Comparison of ENCODE assay signal across 2 cellular contexts in genomic region chr11:2912038-2912410, GRCh38.
TF ChIP-seq lines count a peak whose summit lies in the region.

No MANE protein-coding gene starts in this region.

TF ChIP-seq in IMR-90, 13 proteins besides CTCF, POLR2A, EP300 and RAD21:
- no peak for TF ChIP-seq ELK1 (IDR thresholded peaks at IDR 0.05; ENCODE audit: borderline replicate concordance, low read depth, low read length)
- no peak for TF ChIP-seq BHLHE40 (IDR thresholded peaks at IDR 0.05; ENCODE audit: low read depth, low read length)
- no peak for TF ChIP-seq RCOR1 (IDR thresholded peaks at IDR 0.05; ENCODE audit: insufficient replicate concordance, low read length)
- TF ChIP-seq CHD1 (IDR thresholded peaks at IDR 0.05; ENCODE audit: low read depth, low read length) = no peak
- no peak for TF ChIP-seq RFX5 (IDR thresholded peaks at IDR 0.05; ENCODE audit: low read depth, low read length)
- no peak for TF ChIP-seq SMC3 (IDR thresholded peaks at IDR 0.05; ENCODE audit: low read depth, low read length)
- no peak for TF ChIP-seq CEBPB (IDR thresholded peaks at IDR 0.05; ENCODE audit: low read depth, low read length)
- no peak for TF ChIP-seq NFE2L2 (IDR thresholded peaks at IDR 0.05; ENCODE audit: low read depth, low read length)
- TF ChIP-seq MAZ (IDR thresholded peaks at IDR 0.05; ENCODE audit: borderline replicate concordance, low read depth, low read length) = no peak
TF ChIP-seq in IMR-90: peak in this region for 0.

TF ChIP-seq in K562, 482 proteins besides CTCF, POLR2A, EP300 and RAD21:
- TF ChIP-seq TFAP4 (CRISPR knock-in tag; IDR thresholded peaks at IDR 0.05; ENCODE audit: borderline replicate concordance) = 0 out of 2 replicates have a peak, but pooled peaks have one; percentile 10
- no peak for TF ChIP-seq NFE2 (IDR thresholded peaks at IDR 0.05; ENCODE audit: low read depth)
